ENCODE assay signal across 9 cellular contexts in genomic region chr16:29729116-29729521, GRCh38. TPM values are rescaled to one million over a fixed set of nuclear protein-coding genes. Genes with fewer than 3 reads are reported as not detected.
DNase-seq lines count a peak whose midpoint lies in the region; ATAC-seq and TF ChIP-seq lines count a peak whose summit lies in the region.
"Had no signal": no experiment of that assay in that cellular context is flagged by ENCODE, and none has a peak within 500 bp of the region (broad histone marks: within the 10 kb centered on the region; RNA-seq: fewer than 3 reads in every experiment).

No MANE protein-coding gene starts in this region.

- DNase-seq in AG04450 (ENCODE audit: low read depth, low spot score): peak; percentile 4
- DNase-seq in GM13976 (ENCODE audit: low spot score): no peak
- peak; percentile 65 for DNase-seq in NCI-H82 treated with DMSO at 0.1 percent for 48 hours (lab: John Stamatoyannopoulos, UW; ENCODE audit: unreplicated experiment)
- DNase-seq in endothelial cell (ENCODE audit: low spot score): peak; percentile 17
- DNase-seq in sigmoid colon: no peak

- TF ChIP-seq CTCF in AG04450 (IDR thresholded peaks at IDR 0.05; ENCODE audit: low read depth, low read length): peak; percentile 73
- peak; percentile 16 for TF ChIP-seq CTCF in GM13976 (IDR thresholded peaks at IDR 0.05; ENCODE audit: borderline replicate concordance, control extremely low read depth, extremely low read depth, insufficient read depth, missing control alignments)
- peak; percentile 59 for TF ChIP-seq CTCF in endothelial cell (IDR thresholded peaks at IDR 0.05; ENCODE audit: unreplicated experiment)
- TF ChIP-seq CTCF in sigmoid colon (IDR thresholded peaks at IDR 0.05): peak in 2 of 4 experiments; percentile 25 to 30

- no peak overlapping the region for H3K4me3 Mint-ChIP-seq in endothelial cell (ENCODE audit: unreplicated experiment)

- peaks cover 2% of the 10 kb centered on the region for H3K27me3 Mint-ChIP-seq in endothelial cell (ENCODE audit: unreplicated experiment)

- peak overlapping the region; percentile 13 for H2AFZ ChIP-seq in neuron (ENCODE audit: low read depth, low read length)

- H3K36me3 ChIP-seq in neuron (ENCODE audit: insufficient read depth, low read length) (no peaks in the 10 kb centered on the region), sigmoid colon (no peaks in the 10 kb centered on the region)

- POLR2A ChIA-PET in AG04450 (lab: Yijun Ruan, JAX): no interaction called here

- CTCF ChIA-PET in AG04450 (lab: Charles Lee): interaction anchor here (0.5 to 1.4 kb wide), 12 partner anchors 9 to 283 kb away, joined by 3 to 13 read pairs (median 4); no protein-coding TSS in a partner anchor

- no peak overlapping the region for H3K27ac Mint-ChIP-seq in endothelial cell (ENCODE audit: unreplicated experiment)

- H3K4me1 Mint-ChIP-seq in endothelial cell (ENCODE audit: unreplicated experiment): no peaks in the 10 kb centered on the region

- H3K27ac ChIP-seq in AG04450 (ENCODE audit: low read depth, low read length) (no peak overlapping the region), sigmoid colon (no peak overlapping the region)
- H3K27ac ChIP-seq: epithelial cell of prostate had no signal

- no peak for TF ChIP-seq EP300 in sigmoid colon (IDR thresholded peaks at IDR 0.05)

- peaks cover 10% of the 10 kb centered on the region for H3K27me3 ChIP-seq in AG04450 (ENCODE audit: control insufficient read depth, insufficient read depth, low read length)
- no peaks in the 10 kb centered on the region for H3K27me3 ChIP-seq in neuron (ENCODE audit: insufficient read depth, low read length)
- H3K27me3 ChIP-seq in sigmoid colon: peaks cover 0 to 8% (median 0%) of the 10 kb centered on the region in 3 donors

- intact Hi-C loops in sigmoid colon (cut with DNase I): no loop called here

- H3K9me3 ChIP-seq in AG04450 (ENCODE audit: control insufficient read depth, insufficient read depth, low read length): no peaks in the 10 kb centered on the region
- no peaks in the 10 kb centered on the region for H3K9me3 ChIP-seq in neuron (ENCODE audit: low read length)
- no peaks in the 10 kb centered on the region for H3K9me3 ChIP-seq in sigmoid colon

- ATAC-seq in GM19351 (IDR thresholded peaks at IDR 0.05; ENCODE audit: unreplicated experiment) (no peak), GM21737 (IDR thresholded peaks at IDR 0.05; ENCODE audit: unreplicated experiment) (no peak)

- peaks cover 8% of the 10 kb centered on the region for H3K36me3 Mint-ChIP-seq in endothelial cell (ENCODE audit: low read depth, unreplicated experiment)

- H3K4me3 ChIP-seq in AG04450 (ENCODE audit: low read depth, low read length) (no peak overlapping the region), neuron (ENCODE audit: low read length) (no peak overlapping the region), sigmoid colon (no peak overlapping the region)

- H3K4me1 ChIP-seq in neuron (ENCODE audit: insufficient read depth, low read length) (no peaks in the 10 kb centered on the region), sigmoid colon (peaks cover 0 to 5% (median 0%) of the 10 kb centered on the region in 4 donors)

- 39 to 52% methylated on average over 6 of the region's 6 CpGs for WGBS in sigmoid colon, 2 donors

- no peaks in the 10 kb centered on the region for H3K9me3 Mint-ChIP-seq in endothelial cell (ENCODE audit: unreplicated experiment)

- in situ Hi-C loops in GM13976 (cut with MboI; ENCODE audit: low sequenced_read_pairs, unreplicated experiment): no loop called here

- no peak for TF ChIP-seq POLR2A in sigmoid colon (IDR thresholded peaks at IDR 0.05)

RNA-seq across cellular contexts. Expression of gene C16orf54, which starts 16.7 kb away (rescaled TPM):
- not detected in 2 replicates for polyA plus RNA-seq in AG04450 (2011; rRNA removed)
- polyA minus RNA-seq in AG04450 (2011; rRNA and poly(A)+ RNA removed): not detected in 2 replicates
- not detected for total RNA-seq in endothelial cell (ENCODE audit: unreplicated experiment)
- 1 to 10 TPM in 2 of 4 donors, under 1 TPM in 2; 0.82 to 2.5 (median 1.0) TPM for total RNA-seq in sigmoid colon
- polyA plus RNA-seq in sigmoid colon: 10 to 100 TPM in 1 of 3 donors, under 1 TPM in 1, not detected in 1; 0.46 to 10.1 TPM

RNA-seq across cellular contexts. Expression of gene ZG16, which starts 48.9 kb away (rescaled TPM):
- polyA plus RNA-seq in AG04450 (2011; rRNA removed) (not detected in 2 replicates), sigmoid colon (1,000 to 10,000 TPM in 1 of 3 donors, 100 to 1,000 TPM in 2; 237 to 1,249 (median 770) TPM)
- polyA minus RNA-seq in AG04450 (2011; rRNA and poly(A)+ RNA removed): not detected in 2 replicates
- total RNA-seq in endothelial cell (ENCODE audit: unreplicated experiment) (not detected), sigmoid colon (1 to 10 TPM in 1 of 4 donors, not detected in 3; 1.4 TPM)

RNA-seq across cellular contexts. Expression of gene QPRT, which starts 50.1 kb away (rescaled TPM):
- 16.0 and 16.6 TPM in 2 replicates for polyA plus RNA-seq in AG04450 (2011; rRNA removed)
- polyA minus RNA-seq in AG04450 (2011; rRNA and poly(A)+ RNA removed): 12.5 and 21.5 TPM in 2 replicates
- 30.4 TPM for total RNA-seq in endothelial cell (ENCODE audit: unreplicated experiment)
- 10 to 100 TPM in 2 of 4 donors, 1 to 10 TPM in 2; 4.3 to 11.1 (median 7.4) TPM for total RNA-seq in sigmoid colon
- 10 to 100 TPM; 22.2 to 40.5 (median 34.7) TPM for polyA plus RNA-seq in sigmoid colon

Comparison
In these comparisons a context has a peak if more than half of its experiments do, and no peak if none do; other contexts are left out.
1. DNase-seq: peak in AG04450 (single experiment), NCI-H82 treated with DMSO at 0.1 percent for 48 hours (single experiment) and endothelial cell (single experiment); none in GM13976 (single experiment) and sigmoid colon (single experiment).